8 cellular contexts compared by ENCODE assay signal in genomic region chr7:141702047-141702567, GRCh38. TPM values are rescaled to one million over a fixed set of nuclear protein-coding genes. Genes with fewer than 3 reads are reported as not detected.
A peak's percentile ranks its signal among the peaks of the same experiment; 100 is the strongest.
DNase-seq lines count a peak whose midpoint lies in the region; ATAC-seq and TF ChIP-seq lines count a peak whose summit lies in the region.

DENND11 (minus strand) TSS chr7:141702166; CDS start chr7:141702153, 13 bp downstream.

- H3K36me3 ChIP-seq in Loucy (ENCODE audit: insufficient read depth, low read length) (no peaks in the 10 kb centered on the region), colonic mucosa (no peaks in the 10 kb centered on the region), liver (ENCODE audit: control insufficient read depth in 4 of 4, insufficient read depth in 3 of 4, low read depth in 1 of 4, low read length in 3 of 4) (no peaks in the 10 kb centered on the region)

- WGBS in liver: under 1% methylated on average over 62 of the region's 62 CpGs

- H3F3A ChIP-seq in Loucy (ENCODE audit: low read depth): no peaks in the 10 kb centered on the region

- H3K27me3 ChIP-seq in Loucy (ENCODE audit: insufficient read depth, low read length, poor library complexity, severe bottlenecking) (no peaks in the 10 kb centered on the region), colonic mucosa (no peaks in the 10 kb centered on the region), liver (ENCODE audit: control insufficient read depth in 4 of 4, insufficient read depth in 4 of 4, low read length in 3 of 4) (no peaks in the 10 kb centered on the region)

- H3K9me3 ChIP-seq in Loucy (ENCODE audit: insufficient read depth, low read depth, low read length): no peaks in the 10 kb centered on the region
- no peaks in the 10 kb centered on the region for H3K9me3 ChIP-seq in colonic mucosa
- no peaks in the 10 kb centered on the region for H3K9me3 ChIP-seq in liver (ENCODE audit: control insufficient read depth in 4 of 4, low read length in 3 of 4)

- H3K79me2 ChIP-seq in Loucy (ENCODE audit: insufficient read depth, low read length): peaks cover 32% of the 10 kb centered on the region; the same call in 1 of the 2 replicates

- intact Hi-C loops in colonic mucosa (cut with DNase I): no loop called here

- H3K4me3 ChIP-seq in Loucy (ENCODE audit: low read length, poor library complexity, severe bottlenecking): peak within 1 kb of the TSS; percentile 87
- peak within 1 kb of the TSS; percentile 73 for H3K4me3 ChIP-seq in colonic mucosa
- H3K4me3 ChIP-seq in liver (ENCODE audit: low read depth in 1 of 3, low read length in 3 of 3): peak within 1 kb of the TSS; percentile 73 to 96 (median 87)

- peaks cover 40% of the 10 kb centered on the region for H3K4me1 ChIP-seq in Loucy (ENCODE audit: insufficient read depth, low read length, poor library complexity, severe bottlenecking)
- peaks cover 13% of the 10 kb centered on the region for H3K4me1 ChIP-seq in colonic mucosa
- peaks cover 2 to 28% (median 20%) of the 10 kb centered on the region in 4 donors for H3K4me1 ChIP-seq in liver (ENCODE audit: control insufficient read depth in 4 of 4, insufficient read depth in 4 of 4, low read length in 3 of 4)

- H3K9me2 ChIP-seq in Loucy (replicated peaks; ENCODE audit: low read depth, low read length): no peaks in the 10 kb centered on the region

- no peak for TF ChIP-seq RAD21 in liver (IDR thresholded peaks at IDR 0.05)

- TF ChIP-seq CTCF in Loucy (conservative IDR thresholded peaks at IDR 0.05; ENCODE audit: low read length) (no peak), colonic mucosa (IDR thresholded peaks at IDR 0.05) (no peak), liver (IDR thresholded peaks at IDR 0.05; ENCODE audit: low read depth, low read length, missing input control) (no peak)

- peak within 1 kb of the TSS; percentile 68 for H3K27ac ChIP-seq in colonic mucosa
- H3K27ac ChIP-seq in liver (ENCODE audit: low read depth in 1 of 2, low read length in 2 of 2): peak within 1 kb of the TSS; percentile 75 to 76

- TF ChIP-seq POLR2A in GM10847 (IDR thresholded peaks at IDR 0.05; ENCODE audit: extremely low read depth, insufficient read length): peak; percentile 42

- DNase-seq in activated CD4-positive, alpha-beta T cell treated with anti-CD3 and anti-CD28 coated beads for 1 hour: peak; percentile 26
- DNase-seq in colonic mucosa (peak; percentile 49), inferior parietal cortex (ENCODE audit: extremely low spot score) (no peak)
- peak; percentile 63 for DNase-seq in stimulated activated CD4-positive, alpha-beta T cell treated with anti-CD3 and anti-CD28 coated beads, Interleukin-4, amount 100 ng/mL, for 1 hour

- peak within 1 kb of the TSS; percentile 90 for H3K4me2 ChIP-seq in Loucy (ENCODE audit: low read depth, low read length, poor library complexity, severe bottlenecking)

- H3K9ac ChIP-seq in Loucy (ENCODE audit: low read depth, low read length, poor library complexity, severe bottlenecking): peak within 1 kb of the TSS; percentile 58
- peak within 1 kb of the TSS; percentile 64 to 81 for H3K9ac ChIP-seq in colonic mucosa (ENCODE audit: low read depth in 2 of 2, low read length in 2 of 2)
- peak within 1 kb of the TSS; percentile 51 to 85 for H3K9ac ChIP-seq in liver (ENCODE audit: low read depth in 1 of 2, low read length in 2 of 2)

- H2AFZ ChIP-seq in Loucy (ENCODE audit: low read length): peak within 1 kb of the TSS; percentile 89

- ATAC-seq in GM21825 (IDR thresholded peaks at IDR 0.05; ENCODE audit: unreplicated experiment): peak; percentile 77

- peaks cover 17% of the 10 kb centered on the region for H4K20me1 ChIP-seq in Loucy (ENCODE audit: insufficient read depth, low read length, poor library complexity, severe bottlenecking)

TF ChIP-seq in liver, 16 proteins besides CTCF, POLR2A, EP300 and RAD21:
- TF ChIP-seq YY1 (IDR thresholded peaks at IDR 0.05) (peak; percentile 12), MAX (IDR thresholded peaks at IDR 0.05) (no peak)

RNA-seq across cellular contexts. Expression of gene DENND11, which starts in this region (rescaled TPM):
- total RNA-seq in colonic mucosa: 10 to 100 TPM; 32.3 to 38.1 TPM
- 10 to 100 TPM; 15.9 to 48.4 TPM for total RNA-seq in liver
- 1 to 10 TPM; 8.4 to 9.8 TPM for polyA plus RNA-seq in liver
